Comparison of ENCODE assay signal across 7 cellular contexts in genomic region chr3:29324180-29324651, GRCh38. TPM values are rescaled to one million over a fixed set of nuclear protein-coding genes. Genes with fewer than 3 reads are reported as not detected.
DNase-seq lines count a peak whose midpoint lies in the region; ATAC-seq and TF ChIP-seq lines count a peak whose summit lies in the region.

No MANE protein-coding gene starts in this region.

- H3K27ac ChIP-seq in SJSA1 (peak overlapping the region; percentile 91), thoracic aorta (peak overlapping the region; percentile 88 to 94)

- DNase-seq in SJSA1 (ENCODE audit: low read depth in 1 of 2, low spot score in 2 of 2) (peak; percentile 81 to 87), hepatic stellate cell (ENCODE audit: low spot score) (peak; percentile 36), thoracic aorta (ENCODE audit: low spot score) (peak; percentile 68), NCI-H1694 (lab: John Stamatoyannopoulos, UW) (no peak), NCI-H446 (lab: John Stamatoyannopoulos, UW) (no peak)

- no peak for TF ChIP-seq CTCF in thoracic aorta (IDR thresholded peaks at IDR 0.05)

- H3K4me1 ChIP-seq in SJSA1 (replicated peaks) (peaks cover 14% of the 10 kb centered on the region), thoracic aorta (ENCODE audit: control insufficient read depth in 1 of 2, low read depth in 2 of 2) (peaks cover 21 to 59% of the 10 kb centered on the region in 2 donors)

- ATAC-seq in GM18870 (IDR thresholded peaks at IDR 0.05; ENCODE audit: unreplicated experiment), result peak; percentile 99
- peak; percentile 94 for ATAC-seq in HG02885 (IDR thresholded peaks at IDR 0.05; ENCODE audit: poor library complexity, unreplicated experiment)
- peak; percentile 82 for ATAC-seq in thoracic aorta (ENCODE audit: insufficient number of reproducible peaks, low FRiP score, low read depth)

- no peaks in the 10 kb centered on the region for H3K9me3 ChIP-seq in SJSA1 (replicated peaks)
- no peaks in the 10 kb centered on the region for H3K9me3 ChIP-seq in thoracic aorta

- H3K4me3 ChIP-seq in SJSA1 (peak overlapping the region; percentile 27), thoracic aorta (peak overlapping the region; percentile 68)

- H3K36me3 ChIP-seq in SJSA1 (0 out of 2 replicates have a peak, but pooled peaks cover 2% of the 10 kb centered on the region), thoracic aorta (no peaks in the 10 kb centered on the region)

- H3K27me3 ChIP-seq in SJSA1 (replicated peaks) (no peaks in the 10 kb centered on the region), thoracic aorta (replicated peaks; ENCODE audit: insufficient read depth) (no peaks in the 10 kb centered on the region)

RNA-seq across cellular contexts. Expression of gene RBMS3, which starts 43.3 kb away (rescaled TPM):
- total RNA-seq in SJSA1 (2014; rRNA removed; shearing (Covaris generic)), result 31.7 and 47.0 TPM in 2 replicates
- 100 to 1,000 TPM; 149 to 186 TPM for total RNA-seq in thoracic aorta

Comparison
In these comparisons a context has a peak if more than half of its experiments do, and no peak if none do; other contexts are left out.
1. DNase-seq: peak in SJSA1 (2 of 2), hepatic stellate cell (single experiment) and thoracic aorta (single experiment); none in NCI-H1694 (single experiment) and NCI-H446 (0 of 2).
2. Peak in every context shown above with its lines, with median percentiles within 50 percentile points of each other: ATAC-seq.